Comparison of ENCODE assay signal across 1 cellular context in genomic region chr22:46295277-46295971, GRCh38.
TF ChIP-seq lines count a peak whose summit lies in the region.

No MANE protein-coding gene starts in this region.

TF ChIP-seq in GM12878, 131 proteins besides CTCF, POLR2A, EP300 and RAD21:
- TF ChIP-seq TCF3 (IDR thresholded peaks at IDR 0.05; ENCODE audit: borderline replicate concordance, insufficient read depth, low read depth, low read length): no peak
- TF ChIP-seq DPF2 (IDR thresholded peaks at IDR 0.05): 0 out of 2 replicates have a peak, but pooled peaks have one; percentile 19
